12 cellular contexts compared by ENCODE assay signal in genomic region chr5:59893061-59893435, GRCh38. TPM values are rescaled to one million over a fixed set of nuclear protein-coding genes. Genes with fewer than 3 reads are reported as not detected.
DNase-seq lines count a peak whose midpoint lies in the region; ATAC-seq, FAIRE-seq and TF ChIP-seq lines count a peak whose summit lies in the region.
"Had no signal": no experiment of that assay in that cellular context is flagged by ENCODE, and none has a peak within 500 bp of the region (broad histone marks: within the 10 kb centered on the region; RNA-seq: fewer than 3 reads in every experiment).

No MANE protein-coding gene starts in this region.

- no peak for TF ChIP-seq EP300 in H1 (IDR thresholded peaks at IDR 0.05; ENCODE audit: borderline replicate concordance in 1 of 2, low read depth in 2 of 2, low read length in 2 of 2)

- WGBS in H1 (ENCODE audit: extremely low coverage in 1 of 2, insufficient coverage in 1 of 2, insufficient read length in 1 of 2, insufficient replicate concordance in 2 of 2, low coverage in 1 of 2, low lambda C conversion rate in 2 of 2, missing lambda C conversion rate in 1 of 2), 2 experiments: 1% methylated on average over 21 of the region's 39 CpGs; no CpG with 5 or more reads in 1 of the 2 experiments
- 5 to 17% (median 9%) methylated on average over 1 to 39 of the region's 39 CpGs for WGBS in spleen, 5 donors

- no peak overlapping the region for H3K56ac ChIP-seq in H1 (replicated peaks; ENCODE audit: insufficient read length, low read depth, low read length)

- no peaks in the 10 kb centered on the region for H4K20me1 ChIP-seq in H1 (replicated peaks in 1 of 2; ENCODE audit: control insufficient read depth in 1 of 2, insufficient read depth in 2 of 2, low read length in 2 of 2)

- H3K27me3 Mint-ChIP-seq in naive B cell (peaks cover 53 to 62% (median 60%) of the 10 kb centered on the region in 3 donors), type B pancreatic cell (peaks cover 78% of the 10 kb centered on the region)

- intact Hi-C loops in Right ventricle myocardium inferior (cut with DNase I) (no loop called here), spleen (cut with DNase I; ENCODE audit: low total_unique reads) (no loop called here)

- H3K18ac ChIP-seq in H1 (ENCODE audit: extremely low read depth, low read length): no peak overlapping the region

- TF ChIP-seq RAD21 in H1 (IDR thresholded peaks at IDR 0.05 in 1 of 2, conservative IDR thresholded peaks at IDR 0.05 in 1 of 2; ENCODE audit: low read depth in 2 of 2, low read length in 2 of 2): no peak

- ATAC-seq in Right ventricle myocardium inferior: no peak
- ATAC-seq in naive B cell (ENCODE audit: low read depth in 2 of 2): no peak
- ATAC-seq in GM18498 (IDR thresholded peaks at IDR 0.05; ENCODE audit: unreplicated experiment): no peak
- ATAC-seq: left colon had no signal

- no peak for TF ChIP-seq CTCF in right atrium auricular region (IDR thresholded peaks at IDR 0.05)
- no peak for TF ChIP-seq CTCF in H1 (IDR thresholded peaks at IDR 0.05; ENCODE audit: control extremely low read depth in 1 of 3, insufficient read depth in 1 of 3, low read depth in 1 of 3, low read length in 3 of 3)
- no peak for TF ChIP-seq CTCF in type B pancreatic cell (conservative IDR thresholded peaks at IDR 0.05)
- TF ChIP-seq CTCF in spleen (IDR thresholded peaks at IDR 0.05 in 8 of 11, conservative IDR thresholded peaks at IDR 0.05 in 3 of 11): no peak

- H3K23ac ChIP-seq in H1 (ENCODE audit: insufficient read length): no peak overlapping the region

- H3K27ac ChIP-seq in right atrium auricular region: no peak overlapping the region
- H3K27ac ChIP-seq in H1 (ENCODE audit: low read depth, low read length): no peak overlapping the region
- no peak overlapping the region for H3K27ac ChIP-seq in spleen

- H3K4me1 Mint-ChIP-seq in naive B cell: peaks cover 14 to 26% (median 14%) of the 10 kb centered on the region in 3 donors
- H3K4me1 Mint-ChIP-seq in type B pancreatic cell (ENCODE audit: unreplicated experiment): peaks cover 5% of the 10 kb centered on the region

- H2AK5ac ChIP-seq in H1 (ENCODE audit: low read depth, low read length): no peak overlapping the region

- POLR2A ChIA-PET in H1 (lab: Charles Lee; ENCODE audit: partially characterized antibody): no interaction called here

- H3K9me3 Mint-ChIP-seq in naive B cell (peaks cover 0 to 4% (median 0%) of the 10 kb centered on the region in 7 donors), type B pancreatic cell (no peaks in the 10 kb centered on the region)

- no peak overlapping the region for H2AFZ ChIP-seq in H1 (ENCODE audit: low read length)

- H3K14ac ChIP-seq in H1 (ENCODE audit: insufficient read length): no peak overlapping the region

- H3K4me3 ChIP-seq in right atrium auricular region: no peak overlapping the region
- H3K4me3 ChIP-seq in H1 (ENCODE audit: extremely low read depth in 1 of 4, insufficient read depth in 2 of 4, low read depth in 3 of 4, low read length in 4 of 4): peak overlapping the region; percentile 47 to 64 (median 50)
- H3K4me3 ChIP-seq in spleen: peak overlapping the region in 1 of 8 donors; percentile 46
- H3K4me3 ChIP-seq: MG63 had no signal

- H4K5ac ChIP-seq in H1 (ENCODE audit: insufficient read length, low read depth, low read length): no peak overlapping the region

- no peak overlapping the region for H3K4ac ChIP-seq in H1 (replicated peaks; ENCODE audit: insufficient read length, low read depth, low read length)

- H2BK120ac ChIP-seq in H1 (replicated peaks; ENCODE audit: low read depth, low read length): no peak overlapping the region

- peak overlapping the region; percentile 97 to 98 for H3K4me2 ChIP-seq in H1 (ENCODE audit: insufficient read depth in 1 of 2, low read depth in 2 of 2, low read length in 2 of 2)

- H4K91ac ChIP-seq in H1 (replicated peaks; ENCODE audit: insufficient read length, low read length): no peak overlapping the region

- TF ChIP-seq POLR2A in H1 (IDR thresholded peaks at IDR 0.05; ENCODE audit: control extremely low read depth in 1 of 2, low read depth in 2 of 2, low read length in 2 of 2) (no peak), spleen (IDR thresholded peaks at IDR 0.05) (no peak)

- peaks cover 21% of the 10 kb centered on the region for H3K23me2 ChIP-seq in H1 (ENCODE audit: low read depth, low read length)

- H2BK15ac ChIP-seq in H1 (ENCODE audit: low read length): no peak overlapping the region

- H3K79me1 ChIP-seq in H1 (ENCODE audit: low read depth, low read length): no peaks in the 10 kb centered on the region

- no peaks in the 10 kb centered on the region for H3K79me2 ChIP-seq in H1 (ENCODE audit: control insufficient read depth in 1 of 2, insufficient read depth in 2 of 2, low read length in 2 of 2)

- FAIRE-seq in H1 (lab: Jason Lieb, UNC): no peak
- FAIRE-seq: colon had no signal

- no peak overlapping the region for H2BK20ac ChIP-seq in H1 (ENCODE audit: low read length)

- no peaks in the 10 kb centered on the region for H3K9me3 ChIP-seq in right atrium auricular region
- H3K9me3 ChIP-seq in H1 (ENCODE audit: insufficient read depth in 2 of 2, low read depth in 1 of 2, low read length in 1 of 2): no peaks in the 10 kb centered on the region
- no peaks in the 10 kb centered on the region for H3K9me3 ChIP-seq in spleen
- H3K9me3 ChIP-seq: MG63 had no signal

- DNase-seq in Right ventricle myocardium inferior (ENCODE audit: missing footprints): peak; percentile 47
- no peak for DNase-seq in right atrium auricular region (ENCODE audit: low spot score)
- peak in 1 of 2 experiments; percentile 67 for DNase-seq in H1 (ENCODE audit: low read depth in 1 of 2, low spot score in 2 of 2)
- no peak for DNase-seq in naive B cell
- DNase-seq in type B pancreatic cell (ENCODE audit: extremely low spot score, unreplicated experiment): no peak
- no peak for DNase-seq in spleen
- no peak for DNase-seq in hepatic stellate cell (ENCODE audit: low spot score)
- DNase-seq: left colon, MG63 had no signal

- H3K4me1 ChIP-seq in right atrium auricular region (peaks cover 0 to 10% of the 10 kb centered on the region in 2 donors), H1 (replicated peaks in 1 of 4; ENCODE audit: control insufficient read depth in 3 of 4, insufficient read depth in 4 of 4, low read length in 3 of 4) (peaks cover 0 to 10% (median 2%) of the 10 kb centered on the region in 4 experiments; a peak in 3 of 7 replicates), spleen (peaks cover 3 to 10% (median 8%) of the 10 kb centered on the region in 6 donors)

- H3K36me3 Mint-ChIP-seq in naive B cell: peaks cover 0 to 11% of the 10 kb centered on the region in 2 donors
- H3K36me3 Mint-ChIP-seq in type B pancreatic cell: no peaks in the 10 kb centered on the region
- H3K36me3 Mint-ChIP-seq: activated naive CD8-positive, alpha-beta T cell had no signal

- no peak overlapping the region for H2BK12ac ChIP-seq in H1 (ENCODE audit: low read depth, low read length)

- CTCF ChIA-PET in H1 (lab: Charles Lee; ENCODE audit: partially characterized antibody): interaction anchor here (1.3 to 1.5 kb wide), 2 partner anchors 30 to 82 kb away, joined by 4 to 6 read pairs; no protein-coding TSS in a partner anchor

- H3K4me3 Mint-ChIP-seq in naive B cell (peak overlapping the region in 6 of 8 donors; percentile 5 to 62 (median 40)), type B pancreatic cell (peak overlapping the region; percentile 77)
- H3K4me3 Mint-ChIP-seq: activated naive CD8-positive, alpha-beta T cell had no signal

- no peak overlapping the region for H4K8ac ChIP-seq in H1 (ENCODE audit: extremely low read depth, insufficient read depth, low read length)

- H3K36me3 ChIP-seq in right atrium auricular region: no peaks in the 10 kb centered on the region
- H3K36me3 ChIP-seq in H1 (ENCODE audit: control insufficient read depth in 2 of 4, insufficient read depth in 4 of 4, low read length in 3 of 4): no peaks in the 10 kb centered on the region
- H3K36me3 ChIP-seq in spleen: no peaks in the 10 kb centered on the region
- H3K36me3 ChIP-seq: MG63 had no signal

- peaks cover 0 to 3% of the 10 kb centered on the region in 2 donors for H3K27me3 ChIP-seq in right atrium auricular region
- peaks cover 9 to 38% (median 32%) of the 10 kb centered on the region in 4 experiments for H3K27me3 ChIP-seq in H1 (replicated peaks in 1 of 4; ENCODE audit: control insufficient read depth in 3 of 4, extremely low read depth in 1 of 4, insufficient read depth in 3 of 4, low read length in 3 of 4)
- peaks cover 0 to 49% (median 33%) of the 10 kb centered on the region in 7 donors for H3K27me3 ChIP-seq in spleen (replicated peaks in 1 of 7)

- H2BK5ac ChIP-seq in H1 (ENCODE audit: low read depth, low read length): no peak overlapping the region

- no peak overlapping the region for H3K9ac ChIP-seq in H1 (replicated peaks in 1 of 4; ENCODE audit: extremely low read depth in 1 of 4, low read depth in 3 of 4, low read length in 3 of 4)

- H3K27ac Mint-ChIP-seq in naive B cell (no peak overlapping the region), type B pancreatic cell (no peak overlapping the region)
- H3K27ac Mint-ChIP-seq: activated naive CD8-positive, alpha-beta T cell had no signal

TF ChIP-seq in H1, 55 proteins besides CTCF, POLR2A, EP300 and RAD21:
- peak; percentile 38 for TF ChIP-seq EZH2 (IDR thresholded peaks at IDR 0.05; ENCODE audit: low read depth, low read length, severe bottlenecking)
- no peak for TF ChIP-seq TAF7 (optimal IDR thresholded peaks at IDR 0.05; ENCODE audit: borderline replicate concordance, low read depth, low read length)

RNA-seq across cellular contexts. Expression of gene PDE4D, which starts 0.5 kb away (rescaled TPM):
- 36.7 TPM for total RNA-seq in Right ventricle myocardium inferior
- total RNA-seq in right atrium auricular region: 10 to 100 TPM; 43.3 to 44.0 TPM
- total RNA-seq in H1 (2021; fragmentation: NEBNext Ultra II Directional; extraction: Animal tissue kit (Norgen Biotek cat#: 25700)): 3.1 and 3.7 TPM in 2 replicates
- 0.88 and 2.3 TPM in 2 replicates for polyA plus RNA-seq in H1 (2011; rRNA removed)
- polyA plus RNA-seq in H1 (2011; cell fraction: cytosol; rRNA removed): 0.52 TPM
- polyA plus RNA-seq in H1 (2011; cell fraction: nucleus; rRNA removed): 1.9 TPM
- 0.71 to 1.0 TPM (median 0.76 TPM) in 4 replicates for polyA plus RNA-seq in H1 (2012, experiment 1 of 2)
- polyA plus RNA-seq in H1 (2012, experiment 2 of 2): 0.05 TPM
- 0.85 TPM for polyA plus RNA-seq in H1 (2013, experiment 1 of 2)
- 0.99 TPM for polyA plus RNA-seq in H1 (2013, experiment 2 of 2)
- 7.3 and 9.0 TPM in 2 replicates for polyA minus RNA-seq in H1 (2011; rRNA and poly(A)+ RNA removed)
- 1.8 TPM for polyA minus RNA-seq in H1 (2011; cell fraction: cytosol; rRNA and poly(A)+ RNA removed)
- 11.8 TPM for polyA minus RNA-seq in H1 (2011; cell fraction: nucleus; rRNA and poly(A)+ RNA removed)
- polyA plus RNA-seq in naive B cell (ENCODE audit: low read depth in 6 of 6): 10 to 100 TPM in 4 of 6 donors, 1 to 10 TPM in 2; 4.1 to 20.0 (median 12.9) TPM
- 37.4 and 50.0 TPM in 2 replicates for total RNA-seq in type B pancreatic cell (ENCODE audit: low replicate concordance)
- 10 to 100 TPM; 13.0 to 51.8 (median 26.1) TPM for total RNA-seq in spleen
- 1 to 10 TPM in 2 of 3 donors, under 1 TPM in 1; 0.88 to 1.8 (median 1.4) TPM for polyA plus RNA-seq in spleen

Comparison
In these comparisons a context has a peak if more than half of its experiments do, and no peak if none do; other contexts are left out.
1. H3K4me3 ChIP-seq: peak in H1 (4 of 4); none in right atrium auricular region (0 of 2).